2 cellular contexts compared by ENCODE assay signal in genomic region chr1:3900150-3900968, GRCh38.
TF ChIP-seq lines count a peak whose summit lies in the region.

TSS of gene C1orf174 (minus strand) at chr1:3900272. CDS start at chr1:3900186, 86 bp downstream.

TF ChIP-seq in HEK293, 187 proteins besides CTCF, POLR2A, EP300 and RAD21 (continued from another document and continues in another):
- no peak for TF ChIP-seq MYNN (tag by site-specific recombination; IDR thresholded peaks at IDR 0.05; ENCODE audit: borderline replicate concordance)
- TF ChIP-seq ZNF610 (tag by site-specific recombination; IDR thresholded peaks at IDR 0.05; ENCODE audit: borderline replicate concordance) = no peak; the same call in 1 of the 2 replicates
- TF ChIP-seq ZNF140 (tag by site-specific recombination; IDR thresholded peaks at IDR 0.05) = no peak
- TF ChIP-seq ZNF121 (tag by site-specific recombination; IDR thresholded peaks at IDR 0.05) = no peak
- no peak for TF ChIP-seq AEBP2 (tag by site-specific recombination; IDR thresholded peaks at IDR 0.05; ENCODE audit: borderline replicate concordance)
- no peak for TF ChIP-seq ZNF514 (tag by site-specific recombination; IDR thresholded peaks at IDR 0.05)
- TF ChIP-seq ZNF747 (tag by site-specific recombination; IDR thresholded peaks at IDR 0.05) = no peak
- no peak for TF ChIP-seq ZNF138 (tag by site-specific recombination; IDR thresholded peaks at IDR 0.05; ENCODE audit: borderline replicate concordance)
- no peak for TF ChIP-seq KLF16 (tag by site-specific recombination; IDR thresholded peaks at IDR 0.05)
- 0 out of 2 replicates have a peak, but pooled peaks have one; percentile 13 for TF ChIP-seq ZNF580 (tag by site-specific recombination; IDR thresholded peaks at IDR 0.05)
- TF ChIP-seq ZNF239 (tag by site-specific recombination; IDR thresholded peaks at IDR 0.05) = no peak
- TF ChIP-seq ZNF148 (tag by site-specific recombination; IDR thresholded peaks at IDR 0.05; ENCODE audit: borderline replicate concordance) = no peak
- no peak for TF ChIP-seq ZNF433 (tag by site-specific recombination; IDR thresholded peaks at IDR 0.05; ENCODE audit: low read depth)
- TF ChIP-seq GLIS1 (tag by site-specific recombination; IDR thresholded peaks at IDR 0.05) = peak; percentile 88
- 0 out of 2 replicates have a peak, but pooled peaks have one; percentile 16 for TF ChIP-seq SP7 (tag by site-specific recombination; IDR thresholded peaks at IDR 0.05)
- TF ChIP-seq TCF7L2 (IDR thresholded peaks at IDR 0.05; ENCODE audit: borderline replicate concordance, low read depth, low read length) = no peak
- no peak for TF ChIP-seq ZNF600 (tag by site-specific recombination; IDR thresholded peaks at IDR 0.05)
- no peak for TF ChIP-seq ATF2 (tag by site-specific recombination; IDR thresholded peaks at IDR 0.05; ENCODE audit: low read depth)
- TF ChIP-seq BCL6B (tag by site-specific recombination; IDR thresholded peaks at IDR 0.05) = no peak
- no peak for TF ChIP-seq ZBTB48 (tag by site-specific recombination; IDR thresholded peaks at IDR 0.05)
- TF ChIP-seq ZNF302 (tag by site-specific recombination; IDR thresholded peaks at IDR 0.05; ENCODE audit: low read depth) = no peak
- no peak for TF ChIP-seq ZNF645 (tag by site-specific recombination; IDR thresholded peaks at IDR 0.05)

TF ChIP-seq in SK-N-SH, 30 proteins besides CTCF, POLR2A, EP300 and RAD21 (continued from another document):
- no peak for TF ChIP-seq ZBTB33 (IDR thresholded peaks at IDR 0.05; ENCODE audit: borderline replicate concordance, low read depth)
- TF ChIP-seq IRF3 (IDR thresholded peaks at IDR 0.05; ENCODE audit: low read depth, low read length) = no peak
- no peak; the same call in 1 of the 2 replicates for TF ChIP-seq ELF1 (IDR thresholded peaks at IDR 0.05)
- no peak for TF ChIP-seq RFX5 (IDR thresholded peaks at IDR 0.05; ENCODE audit: low read length)
- peak; percentile 25 for TF ChIP-seq CHD2 (IDR thresholded peaks at IDR 0.05; ENCODE audit: low read length, partially characterized antibody)
- peak; percentile 94 for TF ChIP-seq USF1 (IDR thresholded peaks at IDR 0.05; ENCODE audit: borderline replicate concordance, low read depth)
- no peak for TF ChIP-seq TCF12 (IDR thresholded peaks at IDR 0.05)
- peak; percentile 17; the same call in 1 of the 2 replicates for TF ChIP-seq NFIC (IDR thresholded peaks at IDR 0.05; ENCODE audit: borderline replicate concordance)
- TF ChIP-seq GABPA (IDR thresholded peaks at IDR 0.05; ENCODE audit: low read depth) = no peak; the same call in 1 of the 2 replicates
- no peak for TF ChIP-seq SIN3A (IDR thresholded peaks at IDR 0.05; ENCODE audit: borderline replicate concordance, low read depth, low read length)
- TF ChIP-seq SMC3 (IDR thresholded peaks at IDR 0.05; ENCODE audit: low read depth, low read length) = no peak
